Comparison of ENCODE assay signal across 34 cellular contexts in genomic region chr7:120480472-120480871, GRCh38.
"Had no signal": no experiment of that assay in that cellular context is flagged by ENCODE, and none has a peak within 500 bp of the region (broad histone marks: within the 10 kb centered on the region; RNA-seq: fewer than 3 reads in every experiment).

No MANE protein-coding gene starts in this region.

- H3K9me3 ChIP-seq: adrenal gland, body of pancreas, breast epithelium had no signal

- DNase-seq: activated CD4-positive, alpha-beta memory T cell treated with anti-CD3 and anti-CD28 coated beads for 36 hours; activated CD4-positive, alpha-beta T cell treated with anti-CD3 and anti-CD28 coated beads for 4 hours; activated CD4-positive, alpha-beta T cell treated with anti-CD3 and anti-CD28 coated beads, Interleukin-2, amount 10 ng/mL, durations not matched to agents 24 days and 14 days; activated CD4-positive, alpha-beta T cell treated with anti-CD3 and anti-CD28 coated beads, Interleukin-2, amount 50 U/mL, for 1 hour; activated CD4-positive, alpha-beta T cell treated with anti-CD3 and anti-CD28 coated beads, Interleukin-2, amount 50 U/mL, for 4 hours; activated CD4-positive, CD25-positive, alpha-beta regulatory T cell; activated CD4-positive, CD25-positive, alpha-beta regulatory T cell treated with anti-CD3 and anti-CD28 coated beads, Interleukin-2, amount 50 U/mL, for 72 hours; activated CD8-positive, alpha-beta memory T cell treated with anti-CD3 and anti-CD28 coated beads, Interleukin-2, amount 50 U/mL, for 4 hours; activated CD8-positive, alpha-beta T cell treated with anti-CD3 and anti-CD28 coated beads for 36 hours; activated effector memory CD4-positive, alpha-beta T cell treated with anti-CD3 and anti-CD28 coated beads, Interleukin-2, amount 50 U/mL, for 16 hours; activated gamma-delta T cell treated with Interleukin-2 at 50 U/mL for 16 hours; activated naive CD4-positive, alpha-beta T cell; activated naive CD4-positive, alpha-beta T cell treated with anti-CD3 and anti-CD28 coated beads for 36 hours; activated naive CD4-positive, alpha-beta T cell treated with anti-CD3 and anti-CD28 coated beads, Interleukin-2, amount 50 U/mL, for 16 hours; activated naive CD8-positive, alpha-beta T cell treated with anti-CD3 and anti-CD28 coated beads for 36 hours; activated T-cell treated with anti-CD3 and anti-CD28 coated beads for 4 hours; activated T-cell treated with anti-CD3 and anti-CD28 coated beads, Interleukin-2, amount 50 U/mL, for 1 hour; activated T-cell treated with anti-CD3 and anti-CD28 coated beads, Interleukin-2, amount 50 U/mL, for 4 hours; activated T-cell treated with anti-CD3 and anti-CD28 coated beads, Interleukin-2, amount 50 U/mL, for 72 hours; adrenal gland; amniotic stem cell; aorta; body of pancreas; brain microvascular endothelial cell; central memory CD4-positive, alpha-beta T cell; T-helper 2 cell; T-helper 9 cell; WERI-Rb-1 had no signal

- ATAC-seq: activated CD8-positive, alpha-beta T cell treated with anti-CD3 and anti-CD28 coated beads for 36 hours; activated naive CD4-positive, alpha-beta T cell treated with anti-CD3 and anti-CD28 coated beads, Interleukin-2, amount 50 U/mL, for 72 hours; activated T-cell treated with anti-CD3 and anti-CD28 coated beads, Interleukin-2, amount 50 U/mL, for 4 hours; activated T-cell treated with anti-CD3 and anti-CD28 coated beads, Interleukin-2, amount 50 U/mL, for 72 hours; activated T-helper 17 cell treated with anti-CD3 and anti-CD28 coated beads, Interleukin-2, amount 50 U/mL, for 72 hours; body of pancreas; WTC11 had no signal

- H3K4me3 ChIP-seq: adrenal gland, body of pancreas, breast epithelium had no signal

- H3K27me3 ChIP-seq: adrenal gland, body of pancreas, brain microvascular endothelial cell, breast epithelium had no signal

- H3K36me3 ChIP-seq: adrenal gland, brain microvascular endothelial cell, breast epithelium, WERI-Rb-1 had no signal

- H3K27ac ChIP-seq: adrenal gland, body of pancreas, brain microvascular endothelial cell, breast epithelium, WERI-Rb-1 had no signal

- FAIRE-seq: astrocyte, colon had no signal

- H3K4me1 ChIP-seq: adrenal gland, body of pancreas, breast epithelium had no signal
